8 cellular contexts compared by ENCODE assay signal in the genomic region with DNA sequence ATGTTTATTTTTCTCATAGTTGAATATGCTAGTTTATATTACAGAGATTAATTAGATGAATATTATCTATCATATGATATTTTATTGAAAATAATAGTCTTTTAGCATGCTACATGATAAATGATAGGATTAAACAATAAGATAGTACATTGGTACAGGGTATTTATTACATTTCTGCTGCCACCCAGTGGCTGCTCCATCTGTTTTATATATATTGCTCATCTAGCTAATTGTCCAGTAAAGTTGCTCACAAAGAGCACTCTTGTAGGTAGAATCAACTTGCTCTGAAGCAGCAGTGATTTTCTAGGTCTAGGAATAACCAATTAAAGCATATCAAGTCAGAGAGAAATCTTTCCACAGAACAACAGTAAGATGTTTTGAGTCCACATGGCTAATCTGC.
DNase-seq lines count a peak whose midpoint lies in the region; ATAC-seq and TF ChIP-seq lines count a peak whose summit lies in the region.

No MANE protein-coding gene starts in this region.

- H3K27ac Mint-ChIP-seq in CD8-positive, alpha-beta T cell: no peak overlapping the region

- H3K4me3 ChIP-seq in choroid plexus epithelial cell (ENCODE audit: low read depth, low read length) (no peak overlapping the region), ovary (no peak overlapping the region)
- no peak overlapping the region for H3K4me3 ChIP-seq in CD8-positive, alpha-beta T cell (ENCODE audit: low read depth, low read length)

- no peaks in the 10 kb centered on the region for H3K9me3 ChIP-seq in ovary
- no peaks in the 10 kb centered on the region for H3K9me3 ChIP-seq in CD8-positive, alpha-beta T cell (ENCODE audit: low read length)

- peaks cover 2% of the 10 kb centered on the region for H3K9me3 Mint-ChIP-seq in CD8-positive, alpha-beta T cell

- no peak for ATAC-seq in GM21423 (IDR thresholded peaks at IDR 0.05; ENCODE audit: unreplicated experiment)
- ATAC-seq in HG03175 (IDR thresholded peaks at IDR 0.05; ENCODE audit: unreplicated experiment): no peak
- ATAC-seq in CD8-positive, alpha-beta T cell: no peak

- no peak for TF ChIP-seq POLR2A in ovary (IDR thresholded peaks at IDR 0.05)

- H3K27me3 ChIP-seq in ovary: no peaks in the 10 kb centered on the region
- no peaks in the 10 kb centered on the region for H3K27me3 ChIP-seq in CD8-positive, alpha-beta T cell (ENCODE audit: insufficient read depth, low read length)

- H3K4me3 Mint-ChIP-seq in CD8-positive, alpha-beta T cell: no peak overlapping the region

- no peaks in the 10 kb centered on the region for H3K4me1 ChIP-seq in ovary (ENCODE audit: insufficient read depth)
- no peaks in the 10 kb centered on the region for H3K4me1 ChIP-seq in CD8-positive, alpha-beta T cell (ENCODE audit: insufficient read depth, low read length)

- H3K36me3 Mint-ChIP-seq in CD8-positive, alpha-beta T cell: no peaks in the 10 kb centered on the region

- no peaks in the 10 kb centered on the region for H3K27me3 Mint-ChIP-seq in CD8-positive, alpha-beta T cell (ENCODE audit: low read depth)

- DNase-seq in NCI-H1694 (lab: John Stamatoyannopoulos, UW) (peak; percentile 43), choroid plexus epithelial cell (ENCODE audit: low read depth) (peak; percentile 62), ovary (peak in 3 of 5 donors; percentile 15 to 50 (median 28)), cerebellum (ENCODE audit: low spot score) (no peak)
- DNase-seq in CD8-positive, alpha-beta T cell: no peak

- no peak overlapping the region for H3K27ac ChIP-seq in ovary
- no peak overlapping the region for H3K27ac ChIP-seq in CD8-positive, alpha-beta T cell (ENCODE audit: low read depth, low read length)

- no peaks in the 10 kb centered on the region for H3K4me1 Mint-ChIP-seq in CD8-positive, alpha-beta T cell (ENCODE audit: low read depth)

- CTCF ChIA-PET in CD8-positive, alpha-beta T cell (lab: Charles Lee): no interaction called here

- POLR2A ChIA-PET in CD8-positive, alpha-beta T cell (lab: Charles Lee): no interaction called here

- peak; percentile 4; the same call in 1 of the 3 replicates for TF ChIP-seq CTCF in GM12872 (IDR thresholded peaks at IDR 0.05; ENCODE audit: insufficient read depth, low read depth, low read length)
- TF ChIP-seq CTCF in choroid plexus epithelial cell (conservative IDR thresholded peaks at IDR 0.05; ENCODE audit: low read depth, low read length): peak; percentile 54
- TF ChIP-seq CTCF in ovary (IDR thresholded peaks at IDR 0.05): no peak
- TF ChIP-seq CTCF in CD8-positive, alpha-beta T cell (IDR thresholded peaks at IDR 0.05): no peak

- TF ChIP-seq EP300 in ovary (IDR thresholded peaks at IDR 0.05): no peak

- no peaks in the 10 kb centered on the region for H3K36me3 ChIP-seq in ovary
- no peaks in the 10 kb centered on the region for H3K36me3 ChIP-seq in CD8-positive, alpha-beta T cell (ENCODE audit: insufficient read depth, low read length)

- intact Hi-C loops in ovary (cut with DNase I): no loop called here
- intact Hi-C loops in CD8-positive, alpha-beta T cell (cut with DNase I, micrococcal nuclease): no loop called here

Comparison
In these comparisons a context has a peak if more than half of its experiments do, and no peak if none do; other contexts are left out.
1. CTCF ChIP-seq: peak in GM12872 (single experiment) and choroid plexus epithelial cell (single experiment); none in ovary (0 of 3) and CD8-positive, alpha-beta T cell (single experiment).
2. DNase-seq: peak in NCI-H1694 (single experiment), choroid plexus epithelial cell (single experiment) and ovary (3 of 5); none in cerebellum (single experiment) and CD8-positive, alpha-beta T cell (0 of 7).